ENCODE assay signal across 8 cellular contexts in genomic region chr6:41785689-41786450, GRCh38. TPM values are rescaled to one million over a fixed set of nuclear protein-coding genes. Genes with fewer than 3 reads are reported as not detected.
A peak's percentile ranks its signal among the peaks of the same experiment; 100 is the strongest.
DNase-seq lines count a peak whose midpoint lies in the region; ATAC-seq and TF ChIP-seq lines count a peak whose summit lies in the region.

No MANE protein-coding gene starts in this region.

- H3K9me3 ChIP-seq in left ventricle myocardium inferior (replicated peaks): no peaks in the 10 kb centered on the region
- no peaks in the 10 kb centered on the region for H3K9me3 ChIP-seq in gastrocnemius medialis

- in situ Hi-C loops in gastrocnemius medialis (cut with MboI; ENCODE audit: low sequenced_read_pairs in 4 of 4): loop anchor here in 3 of 4 donors (10.0 kb wide), 2 partner anchors 139 to 259 kb away; partner anchors contain the start of genes BYSL (in 2 of the 3) and MED20 (in 2 of the 3)

- TF ChIP-seq POLR2A in gastrocnemius medialis (IDR thresholded peaks at IDR 0.05): no peak

- ATAC-seq in gastrocnemius medialis: no peak

- peaks cover 7% of the 10 kb centered on the region for H3K27me3 Mint-ChIP-seq in activated naive CD8-positive, alpha-beta T cell treated with anti-CD3 and anti-CD28 coated beads for 36 hours

- peaks cover 29% of the 10 kb centered on the region for H3K4me1 Mint-ChIP-seq in activated naive CD8-positive, alpha-beta T cell treated with anti-CD3 and anti-CD28 coated beads for 36 hours

- H3K27me3 ChIP-seq in H7 (ENCODE audit: control insufficient read depth, insufficient read depth, low read length) (peaks cover 49% of the 10 kb centered on the region), left ventricle myocardium inferior (ENCODE audit: low read depth) (no peaks in the 10 kb centered on the region), gastrocnemius medialis (no peaks in the 10 kb centered on the region)

- H3K36me3 ChIP-seq in H7 (replicated peaks; ENCODE audit: control insufficient read depth, insufficient read depth, low read length) (peaks cover 9% of the 10 kb centered on the region), left ventricle myocardium inferior (peaks cover 28% of the 10 kb centered on the region), gastrocnemius medialis (peaks cover 0 to 16% of the 10 kb centered on the region in 2 donors)

- DNase-seq in Ammon's horn (ENCODE audit: low spot score) (peak; percentile 56), H7 (no peak), left ventricle myocardium inferior (peak; percentile 35), gastrocnemius medialis (no peak), OCI-M2 (lab: John Stamatoyannopoulos, UW; ENCODE audit: unreplicated experiment) (no peak), NCI-H2081 treated with DMSO at 0.1 percent for 48 hours (lab: John Stamatoyannopoulos, UW) (no peak), NCI-H187 (lab: John Stamatoyannopoulos, UW) (no peak)
- peak; percentile 17 for DNase-seq in activated naive CD8-positive, alpha-beta T cell treated with anti-CD3 and anti-CD28 coated beads for 36 hours

- H3K36me3 Mint-ChIP-seq in activated naive CD8-positive, alpha-beta T cell treated with anti-CD3 and anti-CD28 coated beads for 36 hours: peaks cover 17% of the 10 kb centered on the region

- peak overlapping the region; percentile 97 for H3K4me3 Mint-ChIP-seq in activated naive CD8-positive, alpha-beta T cell treated with anti-CD3 and anti-CD28 coated beads for 36 hours

- H3K27ac Mint-ChIP-seq in activated naive CD8-positive, alpha-beta T cell treated with anti-CD3 and anti-CD28 coated beads for 36 hours: no peak overlapping the region

- H3K4me3 ChIP-seq in H7 (ENCODE audit: insufficient read depth, low read depth, low read length) (peak overlapping the region; percentile 49), left ventricle myocardium inferior (peak overlapping the region; percentile 90), gastrocnemius medialis (peak overlapping the region; percentile 77 to 97 (median 88))

- intact Hi-C loops in left ventricle myocardium inferior (cut with micrococcal nuclease) (loop anchor here (10.0 kb wide), 1 partner anchor 259 kb away; no protein-coding TSS in a partner anchor), gastrocnemius medialis (cut with DNase I; ENCODE audit: low total_unique reads) (loop anchor here (1.0 to 10.0 kb wide), 6 partner anchors 51 to 778 kb away; partner anchors contain the start of genes CCND3, MRPS10, NFYA and OARD1)

- no peak for TF ChIP-seq CTCF in left ventricle myocardium inferior (IDR thresholded peaks at IDR 0.05; ENCODE audit: borderline replicate concordance)
- no peak for TF ChIP-seq CTCF in gastrocnemius medialis (IDR thresholded peaks at IDR 0.05 in 4 of 5, conservative IDR thresholded peaks at IDR 0.05 in 1 of 5)

- H3K9me3 Mint-ChIP-seq in activated naive CD8-positive, alpha-beta T cell treated with anti-CD3 and anti-CD28 coated beads for 36 hours: no peaks in the 10 kb centered on the region

- H3K4me1 ChIP-seq in left ventricle myocardium inferior (peaks cover 95% of the 10 kb centered on the region), gastrocnemius medialis (peaks cover 32 to 36% of the 10 kb centered on the region in 2 donors)

- H3K27ac ChIP-seq in left ventricle myocardium inferior (replicated peaks) (peak overlapping the region; percentile 95), gastrocnemius medialis (peak overlapping the region; percentile 92 to 96 (median 94))

RNA-seq across cellular contexts. Expression of gene TOMM6, which starts 1.6 kb away (rescaled TPM):
- total RNA-seq in H7 (2014; rRNA removed; shearing (Covaris generic)): 81.3 and 84.2 TPM in 2 replicates
- 100 to 1,000 TPM; 423 to 429 TPM for total RNA-seq in activated naive CD8-positive, alpha-beta T cell treated with anti-CD3 and anti-CD28 coated beads for 36 hours
- total RNA-seq in left ventricle myocardium inferior (177 TPM), gastrocnemius medialis (100 to 1,000 TPM; 152 to 186 (median 166) TPM)

RNA-seq across cellular contexts. Expression of gene PRICKLE4, which starts 5.3 kb away (rescaled TPM):
- total RNA-seq in H7 (2014; rRNA removed; shearing (Covaris generic)): not detected in 2 replicates
- not detected for total RNA-seq in activated naive CD8-positive, alpha-beta T cell treated with anti-CD3 and anti-CD28 coated beads for 36 hours
- total RNA-seq in left ventricle myocardium inferior: 0.88 TPM
- 1 to 10 TPM in 3 of 4 donors, under 1 TPM in 1; 0.59 to 6.2 (median 1.8) TPM for total RNA-seq in gastrocnemius medialis

RNA-seq across cellular contexts. Expression of gene FRS3, which starts 6.2 kb away (rescaled TPM):
- total RNA-seq in H7 (2014; rRNA removed; shearing (Covaris generic)): 2.2 and 4.2 TPM in 2 replicates
- total RNA-seq in activated naive CD8-positive, alpha-beta T cell treated with anti-CD3 and anti-CD28 coated beads for 36 hours: 1 to 10 TPM; 3.1 to 5.2 TPM
- total RNA-seq in left ventricle myocardium inferior (5.3 TPM), gastrocnemius medialis (1 to 10 TPM; 2.9 to 6.9 (median 5.5) TPM)

RNA-seq across cellular contexts. Expression of gene PGC, which starts 38.7 kb away (rescaled TPM):
- not detected in 2 replicates for total RNA-seq in H7 (2014; rRNA removed; shearing (Covaris generic))
- not detected for total RNA-seq in activated naive CD8-positive, alpha-beta T cell treated with anti-CD3 and anti-CD28 coated beads for 36 hours
- total RNA-seq in left ventricle myocardium inferior (not detected), gastrocnemius medialis (not detected)

RNA-seq across cellular contexts. Expression of gene TFEB, which starts 50.5 kb away (rescaled TPM):
- 1.4 and 1.6 TPM in 2 replicates for total RNA-seq in H7 (2014; rRNA removed; shearing (Covaris generic))
- 10 to 100 TPM in 1 of 2 experiments, 1 to 10 TPM in 1; 9.3 to 11.5 TPM for total RNA-seq in activated naive CD8-positive, alpha-beta T cell treated with anti-CD3 and anti-CD28 coated beads for 36 hours
- total RNA-seq in left ventricle myocardium inferior (39.9 TPM), gastrocnemius medialis (100 to 1,000 TPM in 2 of 4 donors, 10 to 100 TPM in 2; 82.8 to 121 (median 93.3) TPM)

Comparison
In these comparisons a context has a peak if more than half of its experiments do, and no peak if none do; other contexts are left out.
1. DNase-seq: peak in Ammon's horn (single experiment), activated naive CD8-positive, alpha-beta T cell treated with anti-CD3 and anti-CD28 coated beads for 36 hours (single experiment) and left ventricle myocardium inferior (single experiment); none in H7 (single experiment), gastrocnemius medialis (0 of 2), OCI-M2 (single experiment), NCI-H2081 treated with DMSO at 0.1 percent for 48 hours (single experiment) and NCI-H187 (0 of 2).
2. Peak in every context shown above with its lines, with median percentiles within 50 percentile points of each other: H3K4me3 ChIP-seq.